In genomic region chr16:8257561-8257960, GRCh38 we compare ENCODE assay signal across 8 cellular contexts.
"Had no signal": no experiment of that assay in that cellular context is flagged by ENCODE, and none has a peak within 500 bp of the region (broad histone marks: within the 10 kb centered on the region; RNA-seq: fewer than 3 reads in every experiment).

No MANE protein-coding gene starts in this region.

- H3K27ac Mint-ChIP-seq: HFFc6 had no signal

- H3K9me3 ChIP-seq: HAP-1 had no signal

- H3K27ac ChIP-seq: GM23248 had no signal

- H3K36me3 ChIP-seq: HAP-1 had no signal

- DNase-seq: GM23248, GOT3, H7, HFFc6, IMR-90 had no signal

- H3K4me1 ChIP-seq: HAP-1 had no signal

- H3K4me3 ChIP-seq: GM23248, HAP-1, K562 had no signal

- H3K4me3 Mint-ChIP-seq: HFFc6 had no signal

- ATAC-seq: HCT116, K562 had no signal
